In genomic region chr1:156629825-156630449, GRCh38 we compare ENCODE assay signal across 27 cellular contexts. TPM values are rescaled to one million over a fixed set of nuclear protein-coding genes. Genes with fewer than 3 reads are reported as not detected.
"Had no signal": no experiment of that assay in that cellular context is flagged by ENCODE, and none has a peak within 500 bp of the region (broad histone marks: within the 10 kb centered on the region; RNA-seq: fewer than 3 reads in every experiment).

No MANE protein-coding gene starts in this region.

- H3K36me3 ChIP-seq: Peyer's patch, SJCRH30 had no signal

- H3K9ac ChIP-seq: KMS-11 had no signal

- H3K9me3 ChIP-seq: Peyer's patch, SJCRH30 had no signal

- H3K4me2 ChIP-seq: KMS-11 had no signal

- H3K27ac ChIP-seq: KMS-11, Peyer's patch, SJCRH30 had no signal

- H3K27me3 ChIP-seq: SJCRH30 had no signal

- DNase-seq: IMR-90, Kasumi-1, MM.1S, NCI-H1048, NCI-H1105, NCI-H1417, NCI-H1436 treated with DMSO at 0.1 percent for 48 hours, NCI-H1694, NCI-H187 treated with DMSO at 0.1 percent for 48 hours, NCI-H2029 treated with DMSO at 0.1 percent for 48 hours, NCI-H2171 treated with DMSO at 0.1 percent for 48 hours, NCI-H226, NCI-H446, NCI-H510A, NCI-H524 treated with DMSO at 0.1 percent for 48 hours, NCI-H69, NCI-H774, PC-3, Peyer's patch, SHP77 treated with DMSO at 0.1 percent for 48 hours, SJCRH30, T-helper 1 cell had no signal

- H3K4me3 ChIP-seq: Peyer's patch, SJCRH30 had no signal

RNA-seq across cellular contexts. Expression of gene HAPLN2, which starts 10.7 kb away (rescaled TPM):
- total RNA-seq: HepG2, HT1080, IMR-90, M059J, RPMI7951 had no signal
- polyA plus RNA-seq: HepG2, IMR-90 had no signal

RNA-seq across cellular contexts. Expression of gene BCAN, which starts 12.0 kb away (rescaled TPM):
- total RNA-seq: HepG2, IMR-90, M059J, PC-3, SJCRH30 had no signal
- polyA plus RNA-seq: HepG2 had no signal
